9 cellular contexts compared by ENCODE assay signal in genomic region chr2:101698419-101699190, GRCh38. TPM values are rescaled to one million over a fixed set of nuclear protein-coding genes. Genes with fewer than 3 reads are reported as not detected.
DNase-seq lines count a peak whose midpoint lies in the region; TF ChIP-seq lines count a peak whose summit lies in the region.
"Had no signal": no experiment of that assay in that cellular context is flagged by ENCODE, and none has a peak within 500 bp of the region (broad histone marks: within the 10 kb centered on the region; RNA-seq: fewer than 3 reads in every experiment).

No MANE protein-coding gene starts in this region.

- TF ChIP-seq CTCF in esophagus muscularis mucosa (IDR thresholded peaks at IDR 0.05) (no peak), progenitor cell of endocrine pancreas (IDR thresholded peaks at IDR 0.05; ENCODE audit: unreplicated experiment) (no peak)

- DNase-seq in RKO (ENCODE audit: low spot score) = peak; percentile 49
- DNase-seq in esophagus muscularis mucosa (ENCODE audit: extremely low spot score) = no peak
- DNase-seq in putamen (ENCODE audit: low spot score) = peak; percentile 26
- DNase-seq in progenitor cell of endocrine pancreas (ENCODE audit: low spot score, unreplicated experiment) = no peak
- no peak for DNase-seq in MV-4-11 (lab: John Stamatoyannopoulos, UW)
- DNase-seq in stimulated activated CD4-positive, alpha-beta T cell treated with anti-CD3 and anti-CD28 coated beads, Interleukin-2, amount 100 ng/mL, for 48 hours = no peak
- DNase-seq: naive B cell had no signal

- H3K36me3 Mint-ChIP-seq in progenitor cell of endocrine pancreas (ENCODE audit: insufficient read depth) = peaks cover 13% of the 10 kb centered on the region

- H3K27me3 Mint-ChIP-seq in progenitor cell of endocrine pancreas = no peaks in the 10 kb centered on the region
- H3K27me3 Mint-ChIP-seq: naive B cell had no signal

- H3K27ac ChIP-seq in ACC112 (ENCODE audit: low read depth, low read length) (peak overlapping the region; percentile 60), esophagus muscularis mucosa (replicated peaks in 1 of 4) (peak overlapping the region; percentile 85 to 92 (median 90))

- TF ChIP-seq EP300 in esophagus muscularis mucosa (IDR thresholded peaks at IDR 0.05) = no peak

- H3K27ac Mint-ChIP-seq in progenitor cell of endocrine pancreas = no peak overlapping the region

- peaks cover 20% of the 10 kb centered on the region for H3K4me1 ChIP-seq in ACC112 (ENCODE audit: control insufficient read depth, insufficient read depth, low read length, unreplicated experiment)
- H3K4me1 ChIP-seq in esophagus muscularis mucosa = peaks cover 20 to 62% (median 48%) of the 10 kb centered on the region in 4 donors

- TF ChIP-seq POLR2A in esophagus muscularis mucosa (IDR thresholded peaks at IDR 0.05; ENCODE audit: low read depth) = no peak

- H3K9me3 ChIP-seq in esophagus muscularis mucosa = peaks cover 0 to 6% (median 0%) of the 10 kb centered on the region in 4 donors

- H3K4me3 Mint-ChIP-seq in progenitor cell of endocrine pancreas (ENCODE audit: low read depth) = no peak overlapping the region

- H3K79me2 ChIP-seq in ACC112 (ENCODE audit: control insufficient read depth, insufficient read depth, low read length, unreplicated experiment) = peaks cover 58% of the 10 kb centered on the region

- H3K36me3 ChIP-seq in ACC112 (ENCODE audit: insufficient read depth, low read length) (peaks cover 5% of the 10 kb centered on the region; the same call in 1 of the 2 replicates), esophagus muscularis mucosa (no peaks in the 10 kb centered on the region)

- 2% methylated on average over 15 of the region's 15 CpGs for WGBS in esophagus muscularis mucosa

- intact Hi-C loops in esophagus muscularis mucosa (cut with DNase I) = loop anchor here (2.0 to 10.0 kb wide), 2 partner anchors 124 to 284 kb away; no protein-coding TSS in a partner anchor

- H3K4me1 Mint-ChIP-seq in progenitor cell of endocrine pancreas (ENCODE audit: low read depth) = peaks cover 11% of the 10 kb centered on the region

- H3K9me3 Mint-ChIP-seq in progenitor cell of endocrine pancreas (ENCODE audit: low read depth) = peaks cover 5% of the 10 kb centered on the region

- H3K27me3 ChIP-seq in ACC112 (ENCODE audit: insufficient read depth, low read length) = no peaks in the 10 kb centered on the region
- no peaks in the 10 kb centered on the region for H3K27me3 ChIP-seq in esophagus muscularis mucosa

- H3K4me3 ChIP-seq in ACC112 (ENCODE audit: low read depth, low read length) (peak overlapping the region; percentile 80), GM08714 (ENCODE audit: low read length) (peak overlapping the region; percentile 90), esophagus muscularis mucosa (peak overlapping the region; percentile 72 to 87 (median 80))

- no peak overlapping the region for H2AFZ ChIP-seq in ACC112 (ENCODE audit: low read length, unreplicated experiment)

RNA-seq across cellular contexts. Expression of gene MAP4K4, which starts 1.1 kb away (rescaled TPM):
- total RNA-seq in esophagus muscularis mucosa (10 to 100 TPM; 37.8 to 59.0 (median 51.7) TPM), progenitor cell of endocrine pancreas (171 and 184 TPM in 2 replicates)

Comparison
In these comparisons a context has a peak if more than half of its experiments do, and no peak if none do; other contexts are left out.
1. DNase-seq: peak in RKO (single experiment) and putamen (single experiment); none in esophagus muscularis mucosa (single experiment), progenitor cell of endocrine pancreas (single experiment), MV-4-11 (single experiment) and stimulated activated CD4-positive, alpha-beta T cell treated with anti-CD3 and anti-CD28 coated beads, Interleukin-2, amount 100 ng/mL, for 48 hours (0 of 2).
2. Peak in every context shown above with its lines, with median percentiles within 50 percentile points of each other: H3K4me3 ChIP-seq.